In the genomic region with DNA sequence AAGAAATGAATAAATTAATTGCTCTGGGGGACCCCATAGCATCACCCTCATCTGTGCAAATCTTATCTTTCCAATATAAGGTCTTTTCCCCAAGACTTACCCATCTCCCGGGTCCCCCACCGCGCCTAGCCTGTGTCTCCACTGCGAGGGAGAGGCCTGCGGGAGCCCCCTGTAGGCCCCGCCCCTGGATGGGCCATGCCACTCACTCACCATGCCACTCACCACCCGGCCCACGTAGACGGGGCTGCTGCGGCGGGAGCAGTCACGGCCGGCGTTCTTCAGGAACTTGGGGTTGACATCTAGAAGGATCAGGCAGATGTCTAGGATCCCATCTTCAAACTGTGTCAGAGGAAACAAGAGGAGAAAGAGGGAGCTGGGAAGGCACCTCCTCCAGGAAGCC, we compare ENCODE assay signal across 10 cellular contexts. TPM values are rescaled to one million over a fixed set of nuclear protein-coding genes. Genes with fewer than 3 reads are reported as not detected.
"Had no signal": no experiment of that assay in that cellular context is flagged by ENCODE, and none has a peak within 500 bp of the region (broad histone marks: within the 10 kb centered on the region; RNA-seq: fewer than 3 reads in every experiment).

No MANE protein-coding gene starts in this region.

- H3K27me3 ChIP-seq: cardiac muscle cell had no signal

- H3K27ac ChIP-seq: cardiac muscle cell had no signal

- H3K9me3 ChIP-seq: thoracic aorta had no signal

- ATAC-seq: activated naive CD4-positive, alpha-beta T cell treated with anti-CD3 and anti-CD28 coated beads, Interleukin-2, amount 50 U/mL, for 72 hours; activated T-cell treated with anti-CD3 and anti-CD28 coated beads, Interleukin-2, amount 50 U/mL, for 72 hours; stimulated activated naive B cell treated with anti-CD40 and anti-IgM and Interleukin-4, amounts not matched to agents 10 μg/mL and 1 μg/mL and 100 μg/mL, for 72 hours had no signal

- H3K4me3 ChIP-seq: cardiac muscle cell, thoracic aorta had no signal

- DNase-seq: activated CD4-positive, alpha-beta T cell treated with anti-CD3 and anti-CD28 coated beads, Interleukin-2, amount 50 U/mL, for 4 hours; activated gamma-delta T cell; activated T-cell treated with anti-CD3 and anti-CD28 coated beads, Interleukin-2, amount 50 U/mL, for 72 hours; endodermal cell; foreskin melanocyte; stimulated activated naive B cell treated with anti-CD40 and anti-IgM and Interleukin-4, amounts not matched to agents 10 μg/mL and 1 μg/mL and 100 μg/mL, for 72 hours had no signal

RNA-seq across cellular contexts. Expression of gene TGM2, which starts 17.3 kb away (rescaled TPM):
- total RNA-seq: activated CD8-positive, alpha-beta memory T cell treated with anti-CD3 and anti-CD28 coated beads for 36 hours had no signal
